ENCODE assay signal across 1 cellular context in the genomic region with DNA sequence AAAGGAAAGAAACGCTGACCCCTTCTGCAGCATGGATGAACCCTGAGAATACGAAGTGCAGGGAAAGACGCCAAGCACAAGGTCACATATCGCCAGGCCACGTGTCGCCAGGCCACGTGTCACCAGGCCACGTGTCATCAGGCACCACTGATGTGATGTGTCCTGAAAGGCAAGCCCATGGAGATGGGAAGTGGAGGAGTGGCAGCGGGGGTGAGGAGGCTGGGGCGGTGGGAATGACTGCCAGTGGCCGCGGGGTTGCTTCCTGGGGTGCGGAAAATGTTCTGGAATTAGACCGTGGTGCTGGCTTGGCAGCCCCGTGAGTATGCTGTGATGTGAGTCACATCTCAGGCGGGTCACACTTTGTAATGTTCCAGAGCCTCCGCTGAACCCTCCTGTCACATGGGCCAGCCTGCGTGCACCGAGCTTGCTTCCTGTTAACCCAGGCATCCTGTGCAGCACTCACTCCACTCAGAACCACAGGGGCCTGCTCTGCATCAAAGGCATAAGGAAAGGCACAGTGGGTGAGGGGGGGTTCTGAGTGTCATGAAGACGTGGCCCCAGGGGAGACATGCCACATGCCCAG.
TF ChIP-seq lines count a peak whose summit lies in the region.

No MANE protein-coding gene starts in this region.

TF ChIP-seq in GM23338, 12 proteins besides CTCF, POLR2A, EP300 and RAD21 (continued from another document):
- no peak for TF ChIP-seq STAT1 (IDR thresholded peaks at IDR 0.05; ENCODE audit: unreplicated experiment)
- TF ChIP-seq, protein P1, sequence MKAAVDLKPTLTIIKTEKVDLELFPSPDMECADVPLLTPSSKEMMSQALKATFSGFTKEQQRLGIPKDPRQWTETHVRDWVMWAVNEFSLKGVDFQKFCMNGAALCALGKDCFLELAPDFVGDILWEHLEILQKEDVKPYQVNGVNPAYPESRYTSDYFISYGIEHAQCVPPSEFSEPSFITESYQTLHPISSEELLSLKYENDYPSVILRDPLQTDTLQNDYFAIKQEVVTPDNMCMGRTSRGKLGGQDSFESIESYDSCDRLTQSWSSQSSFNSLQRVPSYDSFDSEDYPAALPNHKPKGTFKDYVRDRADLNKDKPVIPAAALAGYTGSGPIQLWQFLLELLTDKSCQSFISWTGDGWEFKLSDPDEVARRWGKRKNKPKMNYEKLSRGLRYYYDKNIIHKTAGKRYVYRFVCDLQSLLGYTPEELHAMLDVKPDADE (IDR thresholded peaks at IDR 0.05) = no peak
- no peak for TF ChIP-seq ZNF114 (CRISPR knock-in tag; IDR thresholded peaks at IDR 0.05)
- TF ChIP-seq POLR2AphosphoS5 (IDR thresholded peaks at IDR 0.05; ENCODE audit: low read depth) = no peak
- TF ChIP-seq CREB1 (CRISPR knock-in tag; IDR thresholded peaks at IDR 0.05; ENCODE audit: low read depth) = no peak
- no peak for TF ChIP-seq JUNB (IDR thresholded peaks at IDR 0.05; ENCODE audit: unreplicated experiment)
